ENCODE assay signal across 12 cellular contexts in the genomic region with DNA sequence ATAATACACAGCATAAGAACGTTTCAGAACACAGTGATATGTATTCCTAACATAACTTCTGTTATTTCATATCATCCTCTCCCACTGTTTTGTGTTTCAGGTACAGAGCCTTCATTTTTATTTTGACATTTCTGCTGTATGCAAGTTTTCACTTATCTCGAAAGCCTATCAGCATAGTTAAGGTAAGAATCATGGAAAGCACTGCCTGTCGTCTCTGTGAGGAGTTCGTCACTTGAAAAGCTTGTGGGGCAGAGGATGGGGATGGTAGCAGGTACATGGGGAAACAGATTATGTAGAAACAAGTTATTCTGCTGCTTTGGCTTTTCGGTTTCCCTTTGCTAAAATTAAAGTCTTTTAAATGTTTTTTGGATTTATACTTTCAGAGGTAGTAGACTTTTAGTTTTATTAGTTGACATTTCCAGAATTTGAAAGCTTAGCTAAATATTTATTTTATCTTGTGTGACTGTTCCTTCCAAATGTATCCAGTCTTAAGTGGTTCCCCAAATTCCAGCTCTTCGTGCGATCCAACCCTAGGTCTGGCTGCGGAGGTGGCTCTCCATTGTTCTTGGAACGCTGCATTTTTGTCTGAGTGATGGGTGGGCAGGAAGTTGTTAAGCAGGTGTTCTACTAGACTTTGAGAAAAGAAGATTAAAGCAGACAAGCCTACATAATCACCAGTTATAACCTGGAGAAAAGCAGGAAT. TPM values are rescaled to one million over a fixed set of nuclear protein-coding genes. Genes with fewer than 3 reads are reported as not detected.
DNase-seq lines count a peak whose midpoint lies in the region; ATAC-seq and TF ChIP-seq lines count a peak whose summit lies in the region.
"Had no signal": no experiment of that assay in that cellular context is flagged by ENCODE, and none has a peak within 500 bp of the region (broad histone marks: within the 10 kb centered on the region; RNA-seq: fewer than 3 reads in every experiment).

No MANE protein-coding gene starts in this region.

- H3K4me3 ChIP-seq in Caco-2 (ENCODE audit: low read depth, low read length) (no peak overlapping the region), MM.1S (ENCODE audit: low read length) (no peak overlapping the region), duodenal mucosa (ENCODE audit: low read depth in 1 of 2, low read length in 2 of 2) (peak overlapping the region in 1 of 2 donors; percentile 8), neural progenitor cell (no peak overlapping the region)

- DNase-seq in Caco-2 (no peak), MM.1S (no peak), neural progenitor cell (ENCODE audit: low spot score) (no peak), NCI-H2107 (lab: John Stamatoyannopoulos, UW) (no peak), Kasumi-1 (lab: John Stamatoyannopoulos, UW) (no peak)
- DNase-seq: activated CD4-positive, alpha-beta T cell treated with anti-CD3 and anti-CD28 coated beads, Interleukin-2, amount 50 U/mL, for 4 hours; amygdala; nucleus accumbens; SK-N-SH; stimulated activated CD4-positive, alpha-beta T cell treated with anti-CD3 and anti-CD28 coated beads, Interleukin-2, amount 100 ng/mL, for 24 hours had no signal

- POLR2A ChIA-PET in Caco-2 (lab: Charles Lee), result no interaction called here

- BruUV-seq in Caco-2 (replicated peaks; lab: Mats Ljungman, UMichigan), result no TSS peak

- no peak for ATAC-seq in GM18517 (IDR thresholded peaks at IDR 0.05; ENCODE audit: unreplicated experiment)

- no peak overlapping the region for H2AFZ ChIP-seq in MM.1S (ENCODE audit: low read length)
- H2AFZ ChIP-seq in neural progenitor cell (replicated peaks), result no peak overlapping the region

- H3K4me1 ChIP-seq in Caco-2 (no peaks in the 10 kb centered on the region), MM.1S (ENCODE audit: low read length) (peaks cover 56% of the 10 kb centered on the region), duodenal mucosa (ENCODE audit: control insufficient read depth in 1 of 2, insufficient read depth in 2 of 2, low read length in 2 of 2) (peaks cover 64% of the 10 kb centered on the region in 2 donors), neural progenitor cell (peaks cover 40% of the 10 kb centered on the region)

- no peaks in the 10 kb centered on the region for H3K9me3 ChIP-seq in Caco-2
- H3K9me3 ChIP-seq in MM.1S (replicated peaks; ENCODE audit: insufficient read depth, low read length), result no peaks in the 10 kb centered on the region
- H3K9me3 ChIP-seq in duodenal mucosa (ENCODE audit: control insufficient read depth in 1 of 2, low read length in 2 of 2), result no peaks in the 10 kb centered on the region
- H3K9me3 ChIP-seq in neural progenitor cell (ENCODE audit: low read depth), result no peaks in the 10 kb centered on the region
- H3K9me3 ChIP-seq: SK-N-SH had no signal

- CTCF ChIA-PET in Caco-2 (lab: Charles Lee), result interaction anchor here (1.2 kb wide), 1 partner anchor 17 kb away, joined by 4 read pairs; no protein-coding TSS in a partner anchor

- no peak overlapping the region; the same call in 1 of the 2 replicates for H3K9ac ChIP-seq in MM.1S (ENCODE audit: low read length)
- H3K9ac ChIP-seq in duodenal mucosa (ENCODE audit: low read depth in 1 of 2, low read length in 2 of 2), result peak overlapping the region; percentile 14 to 28
- no peak overlapping the region for H3K9ac ChIP-seq in neural progenitor cell
- H3K9ac ChIP-seq: SK-N-SH had no signal

- peaks cover 5% of the 10 kb centered on the region for H3K36me3 Mint-ChIP-seq in Caco-2 (ENCODE audit: insufficient read depth, unreplicated experiment)
- H3K36me3 Mint-ChIP-seq in neural progenitor cell, result no peaks in the 10 kb centered on the region

- peak overlapping the region; percentile 80; the same call in 1 of the 2 replicates for H3K4me2 ChIP-seq in MM.1S (ENCODE audit: low read depth, low read length)
- peak overlapping the region; percentile 72 for H3K4me2 ChIP-seq in neural progenitor cell
- H3K4me2 ChIP-seq: SK-N-SH had no signal

- no peaks in the 10 kb centered on the region for H3K9me3 Mint-ChIP-seq in Caco-2 (ENCODE audit: unreplicated experiment)
- no peaks in the 10 kb centered on the region for H3K9me3 Mint-ChIP-seq in neural progenitor cell

- H3F3A ChIP-seq in MM.1S (ENCODE audit: insufficient read depth, low read length) (peaks cover 43% of the 10 kb centered on the region), neural progenitor cell (ENCODE audit: low read depth) (peaks cover 15% of the 10 kb centered on the region)

- intact Hi-C loops in Caco-2 (cut with micrococcal nuclease; ENCODE audit: unreplicated experiment), result no loop called here

- H3K27me3 ChIP-seq in Caco-2 (replicated peaks; ENCODE audit: control insufficient read depth, insufficient read depth, low read length) (no peaks in the 10 kb centered on the region), MM.1S (replicated peaks; ENCODE audit: insufficient read depth, low read length) (peaks cover 24% of the 10 kb centered on the region; the same call in 1 of the 2 replicates), duodenal mucosa (ENCODE audit: control insufficient read depth in 1 of 2, insufficient read depth in 2 of 2, low read length in 2 of 2) (no peaks in the 10 kb centered on the region), neural progenitor cell (no peaks in the 10 kb centered on the region)

- H3K27ac Mint-ChIP-seq in Caco-2 (ENCODE audit: unreplicated experiment), result peak overlapping the region; percentile 46
- peak overlapping the region; percentile 26 for H3K27ac Mint-ChIP-seq in neural progenitor cell

- H3K4me1 Mint-ChIP-seq in Caco-2 (ENCODE audit: low read depth, unreplicated experiment) (peaks cover 6% of the 10 kb centered on the region), neural progenitor cell (peaks cover 58% of the 10 kb centered on the region)

- no peaks in the 10 kb centered on the region for H3K27me3 Mint-ChIP-seq in Caco-2 (ENCODE audit: insufficient read depth, unreplicated experiment)
- no peaks in the 10 kb centered on the region for H3K27me3 Mint-ChIP-seq in neural progenitor cell (ENCODE audit: insufficient read depth, low read depth)

- H3K27ac ChIP-seq in MM.1S (ENCODE audit: low read length) (peak overlapping the region; percentile 87; the same call in 1 of the 2 replicates), duodenal mucosa (ENCODE audit: low read depth, low read length) (no peak overlapping the region), neural progenitor cell (no peak overlapping the region)

- H4K20me1 ChIP-seq in MM.1S (ENCODE audit: insufficient read depth, low read length) (no peaks in the 10 kb centered on the region), neural progenitor cell (ENCODE audit: low read depth) (no peaks in the 10 kb centered on the region)

- TF ChIP-seq CTCF in Caco-2 (IDR thresholded peaks at IDR 0.05; ENCODE audit: insufficient read depth in 1 of 2, low read depth in 1 of 2, low read length in 1 of 2, severe bottlenecking in 1 of 2, unreplicated experiment in 1 of 2) (no peak), MM.1S (IDR thresholded peaks at IDR 0.05; ENCODE audit: low read length) (no peak), neural progenitor cell (IDR thresholded peaks at IDR 0.05) (no peak)

- H3K36me3 ChIP-seq in Caco-2 (ENCODE audit: control insufficient read depth, insufficient read depth, low read length) (no peaks in the 10 kb centered on the region; the same call in 1 of the 2 replicates), MM.1S (replicated peaks; ENCODE audit: insufficient read depth, low read length) (no peaks in the 10 kb centered on the region), duodenal mucosa (ENCODE audit: control insufficient read depth in 1 of 2, insufficient read depth in 2 of 2, low read length in 2 of 2) (peaks cover 28 to 38% of the 10 kb centered on the region in 2 donors), neural progenitor cell (no peaks in the 10 kb centered on the region)

- H3K9me2 ChIP-seq in MM.1S (replicated peaks; ENCODE audit: insufficient read depth, low read length), result no peaks in the 10 kb centered on the region
- H3K9me2 ChIP-seq: SK-N-SH had no signal

- H3K4me3 Mint-ChIP-seq in Caco-2 (ENCODE audit: unreplicated experiment) (no peak overlapping the region), neural progenitor cell (no peak overlapping the region)

- no peaks in the 10 kb centered on the region for H3K79me2 ChIP-seq in MM.1S (ENCODE audit: low read length)
- H3K79me2 ChIP-seq in neural progenitor cell (ENCODE audit: low read depth), result no peaks in the 10 kb centered on the region

RNA-seq across cellular contexts. Expression of gene SLC37A1, which starts 12.2 kb away (rescaled TPM):
- total RNA-seq in Caco-2 (2022) (8.4 and 9.8 TPM in 2 replicates), neural progenitor cell (ENCODE audit: low replicate concordance) (1.2 and 6.1 TPM in 2 replicates)

RNA-seq across cellular contexts. Expression of gene RSPH1, which starts 29.8 kb away (rescaled TPM):
- 0.23 and 0.51 TPM in 2 replicates for total RNA-seq in Caco-2 (2022)
- 0.04 and 0.34 TPM in 2 replicates for total RNA-seq in neural progenitor cell (ENCODE audit: low replicate concordance)

Comparison
In these comparisons a context has a peak if more than half of its experiments do, and no peak if none do; other contexts are left out.
1. H3K9ac ChIP-seq: peak in duodenal mucosa (2 of 2); none in MM.1S (single experiment) and neural progenitor cell (single experiment).